22 cellular contexts compared by ENCODE assay signal in genomic region chr2:38643021-38643671, GRCh38. TPM values are rescaled to one million over a fixed set of nuclear protein-coding genes. Genes with fewer than 3 reads are reported as not detected.
A peak's percentile ranks its signal among the peaks of the same experiment; 100 is the strongest.
DNase-seq lines count a peak whose midpoint lies in the region; ATAC-seq and TF ChIP-seq lines count a peak whose summit lies in the region.
"Had no signal": no experiment of that assay in that cellular context is flagged by ENCODE, and none has a peak within 500 bp of the region (broad histone marks: within the 10 kb centered on the region; RNA-seq: fewer than 3 reads in every experiment).

No MANE protein-coding gene starts in this region.

- no peak overlapping the region for H2AK5ac ChIP-seq in H9 (ENCODE audit: insufficient read length, low read length)

- no peaks in the 10 kb centered on the region for H3K23me2 ChIP-seq in H9 (ENCODE audit: insufficient read length, low read depth, low read length, poor library complexity, severe bottlenecking)

- ATAC-seq in activated CD4-positive, alpha-beta T cell treated with anti-CD3 and anti-CD28 coated beads for 36 hours, result no peak
- ATAC-seq: left cardiac atrium had no signal

- no peak overlapping the region for H2BK12ac ChIP-seq in H9 (ENCODE audit: insufficient read length, low read depth, low read length)

- no peaks in the 10 kb centered on the region for H3K27me3 Mint-ChIP-seq in activated CD4-positive, alpha-beta T cell treated with anti-CD3 and anti-CD28 coated beads for 36 hours
- no peaks in the 10 kb centered on the region for H3K27me3 Mint-ChIP-seq in CD8-positive, alpha-beta memory T cell
- H3K27me3 Mint-ChIP-seq in activated T-helper 1 cell treated with anti-CD3 and anti-CD28 coated beads, Interleukin-12 subunit alpha, Interleukin-12 subunit beta, Interleukin-2, Interleukin-4 antibody, amounts not matched to agents 30 ng/mL and 10 ng/mL and 1 ng/mL, durations not matched to agents 14 hours and 24 hours and 36 hours (ENCODE audit: insufficient read depth), result no peaks in the 10 kb centered on the region
- H3K27me3 Mint-ChIP-seq in H9 (ENCODE audit: low read depth), result no peaks in the 10 kb centered on the region; the same call in 1 of the 2 replicates
- H3K27me3 Mint-ChIP-seq: memory B cell had no signal

- H3K23ac ChIP-seq in H9 (ENCODE audit: insufficient read length, low read depth, low read length), result no peak overlapping the region

- no peak overlapping the region for H3K18ac ChIP-seq in H9 (ENCODE audit: insufficient read length, low read depth, low read length)

- POLR2A ChIA-PET in activated CD4-positive, alpha-beta T cell treated with anti-CD3 and anti-CD28 coated beads for 36 hours (lab: Charles Lee), result interaction anchor here (0.8 kb wide), 1 partner anchor 96 kb away, joined by 3 read pairs; no protein-coding TSS in a partner anchor
- POLR2A ChIA-PET in CD8-positive, alpha-beta memory T cell (lab: Charles Lee), result interaction anchor here (0.8 to 1.6 kb wide), 2 partner anchors 23 to 25 kb away, joined by 5 to 9 read pairs; no protein-coding TSS in a partner anchor

- no peaks in the 10 kb centered on the region for H3K79me1 ChIP-seq in H9 (ENCODE audit: insufficient read depth, low read depth, low read length, poor library complexity, severe bottlenecking)

- H3K4me1 ChIP-seq in CD8-positive, alpha-beta memory T cell (ENCODE audit: insufficient read depth, low read length), result peaks cover 22% of the 10 kb centered on the region
- H3K4me1 ChIP-seq in osteoblast (ENCODE audit: insufficient read depth, low read length) (no peaks in the 10 kb centered on the region), H9 (ENCODE audit: insufficient read depth, low read length) (no peaks in the 10 kb centered on the region)
- H3K4me1 ChIP-seq: transverse colon had no signal

- H3K27me3 ChIP-seq in CD8-positive, alpha-beta memory T cell (ENCODE audit: insufficient read depth, low read length, poor library complexity, severe bottlenecking), result no peaks in the 10 kb centered on the region
- H3K27me3 ChIP-seq in osteoblast (ENCODE audit: insufficient read depth, low read length), result no peaks in the 10 kb centered on the region
- H3K27me3 ChIP-seq in H9 (ENCODE audit: insufficient read depth, low read length), result no peaks in the 10 kb centered on the region
- H3K27me3 ChIP-seq: transverse colon had no signal

- H3K14ac ChIP-seq in H9 (ENCODE audit: insufficient read depth, low read length), result no peak overlapping the region

- intact Hi-C loops in activated CD4-positive, alpha-beta T cell treated with anti-CD3 and anti-CD28 coated beads for 36 hours (cut with DNase I, micrococcal nuclease), result no loop called here
- intact Hi-C loops in activated T-helper 1 cell treated with anti-CD3 and anti-CD28 coated beads, Interleukin-12 subunit alpha, Interleukin-12 subunit beta, Interleukin-2, Interleukin-4 antibody, amounts not matched to agents 30 ng/mL and 10 ng/mL and 1 ng/mL, durations not matched to agents 14 hours and 24 hours and 36 hours (cut with micrococcal nuclease), result no loop called here

- no peak overlapping the region for H2BK15ac ChIP-seq in H9 (ENCODE audit: low read depth, low read length)

- no peak for DNase-seq in activated CD4-positive, alpha-beta T cell treated with anti-CD3 and anti-CD28 coated beads for 36 hours
- no peak for DNase-seq in activated CD4-positive, alpha-beta T cell treated with anti-CD3 and anti-CD28 coated beads, Interleukin-2, amount 50 U/mL, for 4 hours
- no peak for DNase-seq in CD8-positive, alpha-beta memory T cell
- no peak for DNase-seq in activated T-helper 1 cell treated with anti-CD3 and anti-CD28 coated beads, Interleukin-12 subunit alpha, Interleukin-12 subunit beta, Interleukin-2, Interleukin-4 antibody, amounts not matched to agents 30 ng/mL and 10 ng/mL and 1 ng/mL, durations not matched to agents 14 hours and 24 hours and 36 hours (ENCODE audit: low spot score)
- peak; percentile 18 for DNase-seq in osteoblast (ENCODE audit: insufficient read length, low spot score, missing footprints)
- no peak for DNase-seq in H9
- DNase-seq in germinal center (ENCODE audit: low spot score), result no peak
- no peak for DNase-seq in stimulated activated CD4-positive, alpha-beta T cell treated with anti-CD3 and anti-CD28 coated beads, Interleukin-4, amount 100 ng/mL, for 1 hour
- DNase-seq: activated B cell treated with CpG ODN at 0.5 μM for 24 hours; activated gamma-delta T cell; effector CD8-positive, alpha-beta T cell; EL; left cardiac atrium; NCI-H1417; NK-92 treated with Interleukin-12 subunit alpha and Interleukin-12 subunit beta, amount 100 ng/mL, for 24 hours; stimulated activated CD4-positive, alpha-beta T cell treated with anti-CD3 and anti-CD28 coated beads, Interleukin-2, amount 100 ng/mL, for 24 hours; stimulated activated naive CD4-positive, alpha-beta T cell treated with Interleukin-2 at 50 U/mL for 16 hours; T1000; transverse colon had no signal

- H4K20me1 ChIP-seq in osteoblast (ENCODE audit: insufficient read depth, low read length) (no peaks in the 10 kb centered on the region), H9 (ENCODE audit: control insufficient read depth, insufficient read depth, insufficient read length) (no peaks in the 10 kb centered on the region)

- H2BK120ac ChIP-seq in H9 (ENCODE audit: low read depth, low read length, poor library complexity, severe bottlenecking), result no peak overlapping the region

- H3K4me3 Mint-ChIP-seq in activated CD4-positive, alpha-beta T cell treated with anti-CD3 and anti-CD28 coated beads for 36 hours, result peak overlapping the region; percentile 48
- peak overlapping the region in 4 of 7 donors; percentile 75 to 84 (median 80) for H3K4me3 Mint-ChIP-seq in CD8-positive, alpha-beta memory T cell
- H3K4me3 Mint-ChIP-seq in activated T-helper 1 cell treated with anti-CD3 and anti-CD28 coated beads, Interleukin-12 subunit alpha, Interleukin-12 subunit beta, Interleukin-2, Interleukin-4 antibody, amounts not matched to agents 30 ng/mL and 10 ng/mL and 1 ng/mL, durations not matched to agents 14 hours and 24 hours and 36 hours, result no peak overlapping the region
- no peak overlapping the region for H3K4me3 Mint-ChIP-seq in H9
- H3K4me3 Mint-ChIP-seq: activated B cell treated with CpG ODN at 0.5 μM for 24 hours, B cell, memory B cell had no signal

- H3K9me3 Mint-ChIP-seq in activated CD4-positive, alpha-beta T cell treated with anti-CD3 and anti-CD28 coated beads for 36 hours (ENCODE audit: low read depth), result peaks cover 4% of the 10 kb centered on the region
- H3K9me3 Mint-ChIP-seq in CD8-positive, alpha-beta memory T cell, result peaks cover 0 to 3% (median 0%) of the 10 kb centered on the region in 5 donors
- H3K9me3 Mint-ChIP-seq in activated T-helper 1 cell treated with anti-CD3 and anti-CD28 coated beads, Interleukin-12 subunit alpha, Interleukin-12 subunit beta, Interleukin-2, Interleukin-4 antibody, amounts not matched to agents 30 ng/mL and 10 ng/mL and 1 ng/mL, durations not matched to agents 14 hours and 24 hours and 36 hours, result peaks cover 5% of the 10 kb centered on the region
- H3K9me3 Mint-ChIP-seq in H9, result peaks cover 14 to 15% of the 10 kb centered on the region in 2 experiments
- H3K9me3 Mint-ChIP-seq: activated B cell treated with CpG ODN at 0.5 μM for 24 hours had no signal

- peak overlapping the region; percentile 40 for H3K4me3 ChIP-seq in CD8-positive, alpha-beta memory T cell (ENCODE audit: low read length)
- H3K4me3 ChIP-seq in osteoblast (ENCODE audit: insufficient read depth, low read length), result no peak overlapping the region
- H3K4me3 ChIP-seq: transverse colon had no signal

- H3K4ac ChIP-seq in H9 (ENCODE audit: low read depth, low read length), result no peak overlapping the region

- H3K79me2 ChIP-seq in osteoblast (ENCODE audit: insufficient read depth, low read length) (no peaks in the 10 kb centered on the region), H9 (ENCODE audit: insufficient read depth, low read length) (no peaks in the 10 kb centered on the region)

- no peak overlapping the region for H3K9ac ChIP-seq in H9 (ENCODE audit: extremely low read depth, insufficient read length, low read length)

- H3K4me2 ChIP-seq in osteoblast (ENCODE audit: insufficient read depth, low read length), result no peak overlapping the region
- H3K4me2 ChIP-seq in H9 (ENCODE audit: insufficient read depth, insufficient read length, low read length), result no peak overlapping the region

- peaks cover 8% of the 10 kb centered on the region for H3K36me3 Mint-ChIP-seq in activated CD4-positive, alpha-beta T cell treated with anti-CD3 and anti-CD28 coated beads for 36 hours (ENCODE audit: low read depth)
- H3K36me3 Mint-ChIP-seq in CD8-positive, alpha-beta memory T cell, result peaks cover 0 to 4% (median 0%) of the 10 kb centered on the region in 3 donors
- peaks cover 6% of the 10 kb centered on the region for H3K36me3 Mint-ChIP-seq in activated T-helper 1 cell treated with anti-CD3 and anti-CD28 coated beads, Interleukin-12 subunit alpha, Interleukin-12 subunit beta, Interleukin-2, Interleukin-4 antibody, amounts not matched to agents 30 ng/mL and 10 ng/mL and 1 ng/mL, durations not matched to agents 14 hours and 24 hours and 36 hours (ENCODE audit: low read depth)
- peaks cover 6 to 22% (median 12%) of the 10 kb centered on the region in 3 experiments; a peak in 5 of 7 replicates for H3K36me3 Mint-ChIP-seq in H9 (ENCODE audit: insufficient read depth in 1 of 3, low read depth in 3 of 3)
- H3K36me3 Mint-ChIP-seq: memory B cell had no signal

- TF ChIP-seq CTCF in osteoblast (IDR thresholded peaks at IDR 0.05; ENCODE audit: extremely low read depth, low read depth, low read length) (no peak), H9 (conservative IDR thresholded peaks at IDR 0.05) (no peak)

- no peak overlapping the region for H3T11ph ChIP-seq in H9 (ENCODE audit: low read length)

- H4K5ac ChIP-seq in H9 (ENCODE audit: insufficient read length, low read depth, low read length), result no peak overlapping the region

- H3K27ac ChIP-seq in CD8-positive, alpha-beta memory T cell (ENCODE audit: low read depth, low read length), result peak overlapping the region; percentile 51
- no peak overlapping the region for H3K27ac ChIP-seq in osteoblast (ENCODE audit: low read depth, low read length)
- no peak overlapping the region for H3K27ac ChIP-seq in H9 (ENCODE audit: insufficient read length, low read depth, low read length)

- H2AFZ ChIP-seq in osteoblast (ENCODE audit: low read length) (no peak overlapping the region), H9 (ENCODE audit: low read length) (no peak overlapping the region)

- H3K36me3 ChIP-seq in CD8-positive, alpha-beta memory T cell (ENCODE audit: insufficient read depth, low read length), result no peaks in the 10 kb centered on the region
- H3K36me3 ChIP-seq in osteoblast (ENCODE audit: insufficient read depth, low read length), result no peaks in the 10 kb centered on the region
- H3K36me3 ChIP-seq: transverse colon had no signal

- H4K91ac ChIP-seq in H9 (ENCODE audit: insufficient read length, low read depth, low read length), result no peak overlapping the region

- no peak overlapping the region for H2BK20ac ChIP-seq in H9 (ENCODE audit: low read depth, low read length, poor library complexity, severe bottlenecking)

- CTCF ChIA-PET in activated CD4-positive, alpha-beta T cell treated with anti-CD3 and anti-CD28 coated beads for 36 hours (lab: Charles Lee), result interaction anchor here (1.4 to 2.7 kb wide), 3 partner anchors 23 to 42 kb away, joined by 3 to 6 read pairs (median 4); partner anchors contain the start of gene GALM
- CTCF ChIA-PET in CD8-positive, alpha-beta memory T cell (lab: Charles Lee), result interaction anchor here (0.9 to 1.7 kb wide), 9 partner anchors 10 to 107 kb away, joined by 3 to 6 read pairs (median 3); no protein-coding TSS in a partner anchor

- peak overlapping the region; percentile 96 for H3K27ac Mint-ChIP-seq in activated CD4-positive, alpha-beta T cell treated with anti-CD3 and anti-CD28 coated beads for 36 hours
- H3K27ac Mint-ChIP-seq in CD8-positive, alpha-beta memory T cell, result peak overlapping the region; percentile 60 to 95 (median 93)
- H3K27ac Mint-ChIP-seq in activated T-helper 1 cell treated with anti-CD3 and anti-CD28 coated beads, Interleukin-12 subunit alpha, Interleukin-12 subunit beta, Interleukin-2, Interleukin-4 antibody, amounts not matched to agents 30 ng/mL and 10 ng/mL and 1 ng/mL, durations not matched to agents 14 hours and 24 hours and 36 hours, result peak overlapping the region; percentile 96
- H3K27ac Mint-ChIP-seq in H9, result no peak overlapping the region
- H3K27ac Mint-ChIP-seq: activated B cell treated with CpG ODN at 0.5 μM for 24 hours, B cell, memory B cell had no signal

- H2BK5ac ChIP-seq in H9 (ENCODE audit: insufficient read length, low read length), result no peak overlapping the region

- H3K4me1 Mint-ChIP-seq in activated CD4-positive, alpha-beta T cell treated with anti-CD3 and anti-CD28 coated beads for 36 hours, result peaks cover 31% of the 10 kb centered on the region
- peaks cover 22 to 32% (median 30%) of the 10 kb centered on the region in 3 donors for H3K4me1 Mint-ChIP-seq in CD8-positive, alpha-beta memory T cell
- H3K4me1 Mint-ChIP-seq in activated T-helper 1 cell treated with anti-CD3 and anti-CD28 coated beads, Interleukin-12 subunit alpha, Interleukin-12 subunit beta, Interleukin-2, Interleukin-4 antibody, amounts not matched to agents 30 ng/mL and 10 ng/mL and 1 ng/mL, durations not matched to agents 14 hours and 24 hours and 36 hours (ENCODE audit: low read depth), result peaks cover 54% of the 10 kb centered on the region
- H3K4me1 Mint-ChIP-seq in H9, result no peaks in the 10 kb centered on the region

- no peak overlapping the region for H4K8ac ChIP-seq in H9 (replicated peaks; ENCODE audit: insufficient read length, low read depth, low read length)

- H3K9me3 ChIP-seq in CD8-positive, alpha-beta memory T cell (ENCODE audit: low read length), result no peaks in the 10 kb centered on the region
- H3K9me3 ChIP-seq in osteoblast (ENCODE audit: low read depth, low read length) (no peaks in the 10 kb centered on the region), H9 (ENCODE audit: control insufficient read depth, low read depth, low read length) (peaks cover 8% of the 10 kb centered on the region)
- H3K9me3 ChIP-seq: transverse colon had no signal

- H3K56ac ChIP-seq in H9 (ENCODE audit: insufficient read length, low read depth, low read length), result no peak overlapping the region

- no CpG with 5 or more reads among the region's 45 CpGs for WGBS in H9 (ENCODE audit: extremely low coverage, insufficient read length, low lambda C conversion rate)

RNA-seq across cellular contexts. Expression of gene GALM, which starts 22.8 kb away (rescaled TPM):
- total RNA-seq in activated CD4-positive, alpha-beta T cell treated with anti-CD3 and anti-CD28 coated beads for 36 hours, result 10 to 100 TPM; 56.0 to 57.8 TPM
- total RNA-seq in CD8-positive, alpha-beta memory T cell, result 100 to 1,000 TPM; 107 to 109 TPM
- polyA plus RNA-seq in CD8-positive, alpha-beta memory T cell, result 51.4 TPM
- total RNA-seq in activated T-helper 1 cell treated with anti-CD3 and anti-CD28 coated beads, Interleukin-12 subunit alpha, Interleukin-12 subunit beta, Interleukin-2, Interleukin-4 antibody, amounts not matched to agents 30 ng/mL and 10 ng/mL and 1 ng/mL, durations not matched to agents 14 hours and 24 hours and 36 hours, result 77.0 and 78.4 TPM in 2 replicates
- total RNA-seq in osteoblast (50.7 and 54.2 TPM in 2 replicates), H9 (2021) (10.0 and 10.4 TPM in 2 replicates)
- total RNA-seq: H4 had no signal

RNA-seq across cellular contexts. Expression of gene HNRNPLL, which starts 40.4 kb away (rescaled TPM):
- 10 to 100 TPM; 53.5 to 59.8 TPM for total RNA-seq in activated CD4-positive, alpha-beta T cell treated with anti-CD3 and anti-CD28 coated beads for 36 hours
- total RNA-seq in CD8-positive, alpha-beta memory T cell, result 10 to 100 TPM; 77.4 to 80.8 TPM
- 65.4 TPM for polyA plus RNA-seq in CD8-positive, alpha-beta memory T cell
- total RNA-seq in activated T-helper 1 cell treated with anti-CD3 and anti-CD28 coated beads, Interleukin-12 subunit alpha, Interleukin-12 subunit beta, Interleukin-2, Interleukin-4 antibody, amounts not matched to agents 30 ng/mL and 10 ng/mL and 1 ng/mL, durations not matched to agents 14 hours and 24 hours and 36 hours, result 85.8 and 91.5 TPM in 2 replicates
- total RNA-seq in osteoblast (46.0 and 53.9 TPM in 2 replicates), H9 (2021) (50.7 and 52.3 TPM in 2 replicates)

Comparison
In these comparisons a context has a peak if more than half of its experiments do, and no peak if none do; other contexts are left out.
1. H3K27ac Mint-ChIP-seq: peak in activated CD4-positive, alpha-beta T cell treated with anti-CD3 and anti-CD28 coated beads for 36 hours (single experiment), CD8-positive, alpha-beta memory T cell (8 of 8) and activated T-helper 1 cell treated with anti-CD3 and anti-CD28 coated beads, Interleukin-12 subunit alpha, Interleukin-12 subunit beta, Interleukin-2, Interleukin-4 antibody, amounts not matched to agents 30 ng/mL and 10 ng/mL and 1 ng/mL, durations not matched to agents 14 hours and 24 hours and 36 hours (single experiment); none in H9 (0 of 3).
2. H3K4me3 Mint-ChIP-seq: peak in activated CD4-positive, alpha-beta T cell treated with anti-CD3 and anti-CD28 coated beads for 36 hours (single experiment) and CD8-positive, alpha-beta memory T cell (4 of 7); none in activated T-helper 1 cell treated with anti-CD3 and anti-CD28 coated beads, Interleukin-12 subunit alpha, Interleukin-12 subunit beta, Interleukin-2, Interleukin-4 antibody, amounts not matched to agents 30 ng/mL and 10 ng/mL and 1 ng/mL, durations not matched to agents 14 hours and 24 hours and 36 hours (single experiment) and H9 (0 of 2).